ENCODE assay signal across 10 cellular contexts in the genomic region with DNA sequence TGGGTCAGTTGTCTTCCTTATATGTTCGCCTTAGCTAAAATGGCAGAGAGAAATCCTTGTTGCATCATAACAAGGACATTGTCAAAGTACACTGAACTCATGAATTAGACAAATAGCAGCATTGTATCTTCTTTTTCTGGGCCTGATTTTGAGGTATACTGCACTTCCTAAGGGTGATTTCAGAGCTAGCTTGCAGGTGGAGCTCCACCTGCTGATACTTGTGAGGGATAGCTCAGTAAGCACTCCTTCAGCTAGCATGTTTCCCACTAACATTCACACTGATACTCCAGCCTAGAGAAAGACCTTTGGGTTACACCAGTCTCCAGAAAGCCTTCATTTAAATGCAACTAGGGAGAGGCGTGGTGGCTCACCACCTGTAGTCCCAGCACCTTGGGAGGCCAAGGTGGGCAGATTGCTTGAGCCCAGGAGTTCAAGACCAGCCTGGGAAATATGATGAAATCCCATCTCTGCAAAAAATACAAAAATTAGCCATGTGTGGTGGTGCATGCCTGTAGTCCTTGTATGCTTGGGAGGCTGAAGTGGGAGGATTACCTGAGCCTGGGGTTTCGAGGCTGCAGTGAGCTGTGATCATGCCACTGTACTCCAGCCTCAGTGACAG.
A peak's percentile ranks its signal among the peaks of the same experiment; 100 is the strongest.
DNase-seq lines count a peak whose midpoint lies in the region; ATAC-seq and TF ChIP-seq lines count a peak whose summit lies in the region.
"Had no signal": no experiment of that assay in that cellular context is flagged by ENCODE, and none has a peak within 500 bp of the region (broad histone marks: within the 10 kb centered on the region; RNA-seq: fewer than 3 reads in every experiment).

No MANE protein-coding gene starts in this region.

- DNase-seq in AG09309 (ENCODE audit: low read depth) (no peak), fibroblast of mammary gland (ENCODE audit: low read depth) (no peak), GM19238 (ENCODE audit: insufficient read length, low spot score) (no peak), NOMO-1 treated with dmso at 0.1 percent for 144 hours (lab: John Stamatoyannopoulos, UW; ENCODE audit: unreplicated experiment) (no peak), AG20443 (ENCODE audit: low spot score) (no peak)
- DNase-seq: activated T-cell treated with anti-CD3 and anti-CD28 coated beads, Interleukin-2, amount 50 U/mL, for 72 hours had no signal

- no peaks in the 10 kb centered on the region for H3K4me1 ChIP-seq in OCI-LY1 (ENCODE audit: insufficient read depth, low read length, severe bottlenecking)

- H3K27ac ChIP-seq in OCI-LY1 (ENCODE audit: low read depth, low read length, poor library complexity, severe bottlenecking) = no peak overlapping the region
- H3K27ac ChIP-seq: neutrophil had no signal

- H3K9ac ChIP-seq in OCI-LY1 (ENCODE audit: low read length) = no peak overlapping the region

- no peak overlapping the region for H3K4me3 ChIP-seq in AG09309 (ENCODE audit: control insufficient read depth, low read depth, low read length)
- H3K4me3 ChIP-seq in OCI-LY1 (ENCODE audit: low read depth, low read length, poor library complexity, severe bottlenecking) = no peak overlapping the region
- H3K4me3 ChIP-seq in fibroblast of mammary gland (ENCODE audit: control insufficient read depth, low read depth, low read length) = no peak overlapping the region

- no peak overlapping the region for H2AFZ ChIP-seq in OCI-LY1 (ENCODE audit: low read length)

- no peaks in the 10 kb centered on the region for H3K36me3 ChIP-seq in OCI-LY1 (ENCODE audit: insufficient read depth, low read length)
- H3K36me3 ChIP-seq: neutrophil had no signal

- no peaks in the 10 kb centered on the region for H3K9me2 ChIP-seq in OCI-LY1 (ENCODE audit: low read depth, low read length)

- H3K79me2 ChIP-seq in OCI-LY1 (ENCODE audit: insufficient read depth, low read length) = no peaks in the 10 kb centered on the region

- H4K20me1 ChIP-seq in OCI-LY1 (ENCODE audit: insufficient read depth, low read length) = no peaks in the 10 kb centered on the region

- H3K27me3 ChIP-seq in OCI-LY1 (ENCODE audit: insufficient read depth, low read length) = no peaks in the 10 kb centered on the region
- H3K27me3 ChIP-seq: neutrophil had no signal

- H3K9me3 ChIP-seq in OCI-LY1 (ENCODE audit: low read length) = no peaks in the 10 kb centered on the region
- H3K9me3 ChIP-seq: neutrophil had no signal

- TF ChIP-seq CTCF in AG09309 (IDR thresholded peaks at IDR 0.05; ENCODE audit: control insufficient read depth, insufficient read depth, low read depth, low read length, missing control alignments) (peak; percentile 13), GM12872 (IDR thresholded peaks at IDR 0.05; ENCODE audit: insufficient read depth, low read depth, low read length) (peak; percentile 46; the same call in 2 of the 3 replicates), OCI-LY1 (IDR thresholded peaks at IDR 0.05; ENCODE audit: low read length) (peak; percentile 24; the same call in 1 of the 2 replicates), fibroblast of mammary gland (conservative IDR thresholded peaks at IDR 0.05; ENCODE audit: control insufficient read depth, insufficient read depth, low read depth, low read length) (peak; percentile 5)

- no peak for ATAC-seq in activated CD4-positive, CD25-positive, alpha-beta regulatory T cell treated with anti-CD3 and anti-CD28 coated beads, Interleukin-2, amount 50 U/mL, for 24 hours

- H3K4me2 ChIP-seq in OCI-LY1 (ENCODE audit: low read length) = no peak overlapping the region

- no peaks in the 10 kb centered on the region for H3F3A ChIP-seq in OCI-LY1 (ENCODE audit: insufficient read depth, low read length)
